In the genomic region with DNA sequence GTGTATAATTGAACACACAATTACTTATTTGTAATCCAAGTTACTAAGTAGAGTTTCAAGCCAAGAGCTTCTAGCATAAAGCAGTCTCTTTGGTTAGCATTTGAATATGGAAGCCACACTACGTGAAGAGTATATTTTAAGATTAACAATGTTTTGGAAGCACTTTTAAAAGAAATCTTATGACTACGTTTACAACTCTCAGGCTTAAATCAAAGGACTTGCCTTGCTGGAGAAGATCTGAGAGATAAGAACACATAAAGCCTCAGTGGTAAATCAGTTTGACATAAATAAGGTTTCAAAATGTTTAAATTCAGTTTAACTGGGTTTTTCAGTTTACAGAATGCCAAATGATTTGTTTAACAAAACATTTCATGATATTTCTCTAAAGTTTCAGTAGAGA, we compare ENCODE assay signal across 21 cellular contexts.
DNase-seq lines count a peak whose midpoint lies in the region; TF ChIP-seq lines count a peak whose summit lies in the region.
"Had no signal": no experiment of that assay in that cellular context is flagged by ENCODE, and none has a peak within 500 bp of the region (broad histone marks: within the 10 kb centered on the region; RNA-seq: fewer than 3 reads in every experiment).

No MANE protein-coding gene starts in this region.

- TF ChIP-seq CTCF in smooth muscle cell (IDR thresholded peaks at IDR 0.05; ENCODE audit: borderline replicate concordance, insufficient read depth, poor library complexity, severe bottlenecking) (no peak), lower leg skin (IDR thresholded peaks at IDR 0.05) (no peak)

- no peak overlapping the region for H2BK15ac ChIP-seq in mesenchymal stem cell (ENCODE audit: low read depth, poor library complexity, severe bottlenecking)

- H2BK120ac ChIP-seq in mesenchymal stem cell (ENCODE audit: low read depth, low read length) (no peak overlapping the region), trophoblast cell (ENCODE audit: insufficient read depth, low read length, poor library complexity) (no peak overlapping the region)

- no peak overlapping the region for H2AFZ ChIP-seq in mesenchymal stem cell (ENCODE audit: low read depth, low read length)
- peak overlapping the region; percentile 75 for H2AFZ ChIP-seq in smooth muscle cell (ENCODE audit: low read depth)
- no peak overlapping the region for H2AFZ ChIP-seq in trophoblast cell (ENCODE audit: insufficient read depth, low read length, poor library complexity)

- H4K8ac ChIP-seq in mesenchymal stem cell (ENCODE audit: low read length) (no peak overlapping the region), trophoblast cell (ENCODE audit: low read depth, low read length) (no peak overlapping the region)

- H3K9me3 ChIP-seq in SK-N-MC (ENCODE audit: low read depth, low read length), result no peaks in the 10 kb centered on the region
- no peaks in the 10 kb centered on the region for H3K9me3 ChIP-seq in mesenchymal stem cell (ENCODE audit: control insufficient read depth, low read length)
- H3K9me3 ChIP-seq in smooth muscle cell (replicated peaks; ENCODE audit: low read depth), result no peaks in the 10 kb centered on the region
- H3K9me3 ChIP-seq in trophoblast cell (ENCODE audit: insufficient read depth, low read depth, low read length), result no peaks in the 10 kb centered on the region

- no peak overlapping the region for H3K18ac ChIP-seq in mesenchymal stem cell (ENCODE audit: low read depth in 1 of 2, low read length in 2 of 2)
- H3K18ac ChIP-seq in trophoblast cell (ENCODE audit: low read length), result no peak overlapping the region

- no peak overlapping the region for H4K12ac ChIP-seq in trophoblast cell (ENCODE audit: low read depth, low read length)

- no peak overlapping the region for H2BK12ac ChIP-seq in mesenchymal stem cell (ENCODE audit: low read length in 2 of 2)
- no peak overlapping the region for H2BK12ac ChIP-seq in trophoblast cell (ENCODE audit: low read length)

- H3K9ac ChIP-seq in SK-N-MC (ENCODE audit: insufficient read length) (no peak overlapping the region), mesenchymal stem cell (ENCODE audit: low read length) (no peak overlapping the region), smooth muscle cell (ENCODE audit: low read depth) (no peak overlapping the region), trophoblast cell (ENCODE audit: low read length) (no peak overlapping the region)

- TF ChIP-seq POLR2A in lower leg skin (IDR thresholded peaks at IDR 0.05), result no peak

- H3K4me3 ChIP-seq in SK-N-MC (no peak overlapping the region), mesenchymal stem cell (ENCODE audit: insufficient read depth in 1 of 2, low read depth in 1 of 2, low read length in 2 of 2) (no peak overlapping the region), smooth muscle cell (no peak overlapping the region), trophoblast cell (ENCODE audit: low read depth, low read length) (no peak overlapping the region), lower leg skin (ENCODE audit: low read depth, poor library complexity, severe bottlenecking) (no peak overlapping the region)

- H3K27me3 ChIP-seq in mesenchymal stem cell (ENCODE audit: control insufficient read depth in 1 of 2, insufficient read depth in 1 of 2, low read length in 2 of 2) (no peaks in the 10 kb centered on the region), smooth muscle cell (ENCODE audit: low read depth) (no peaks in the 10 kb centered on the region), trophoblast cell (ENCODE audit: insufficient read depth, low read length) (no peaks in the 10 kb centered on the region)

- H3K4me2 ChIP-seq in mesenchymal stem cell (ENCODE audit: low read length, poor library complexity, severe bottlenecking) (no peak overlapping the region), smooth muscle cell (no peak overlapping the region), trophoblast cell (ENCODE audit: low read length) (no peak overlapping the region)

- intact Hi-C loops in lower leg skin (cut with DNase I; ENCODE audit: low total_unique reads), result no loop called here

- H2BK5ac ChIP-seq in mesenchymal stem cell (ENCODE audit: low read depth, low read length, poor library complexity, severe bottlenecking), result no peak overlapping the region
- no peak overlapping the region for H2BK5ac ChIP-seq in trophoblast cell (ENCODE audit: low read depth, low read length, poor library complexity)

- no peaks in the 10 kb centered on the region for H4K20me1 ChIP-seq in smooth muscle cell (ENCODE audit: low read depth)

- H2AK5ac ChIP-seq in mesenchymal stem cell (ENCODE audit: low read length, severe bottlenecking) (no peak overlapping the region), trophoblast cell (ENCODE audit: low read length) (no peak overlapping the region)

- H3F3A ChIP-seq in smooth muscle cell (ENCODE audit: low read depth), result no peaks in the 10 kb centered on the region

- H3K23ac ChIP-seq in mesenchymal stem cell (ENCODE audit: low read length in 2 of 2) (no peak overlapping the region), trophoblast cell (ENCODE audit: low read length) (no peak overlapping the region)

- H3K4ac ChIP-seq in mesenchymal stem cell (ENCODE audit: low read depth in 1 of 2, low read length in 2 of 2) (no peak overlapping the region), trophoblast cell (ENCODE audit: low read depth, low read length) (no peak overlapping the region)

- H3K27ac ChIP-seq in SK-N-MC, result peak overlapping the region; percentile 55; the same call in 1 of the 2 replicates
- no peak overlapping the region for H3K27ac ChIP-seq in mesenchymal stem cell (ENCODE audit: low read length, poor library complexity, severe bottlenecking)
- no peak overlapping the region for H3K27ac ChIP-seq in smooth muscle cell (ENCODE audit: low read depth)
- no peak overlapping the region for H3K27ac ChIP-seq in trophoblast cell (ENCODE audit: low read depth, low read length)
- H3K27ac ChIP-seq: C4-2B had no signal

- H3K36me3 ChIP-seq in SK-N-MC (ENCODE audit: insufficient read depth, low read length), result no peaks in the 10 kb centered on the region
- H3K36me3 ChIP-seq in mesenchymal stem cell (ENCODE audit: control insufficient read depth in 1 of 2, insufficient read depth in 2 of 2, low read depth in 1 of 2, low read length in 2 of 2), result no peaks in the 10 kb centered on the region
- no peaks in the 10 kb centered on the region for H3K36me3 ChIP-seq in smooth muscle cell (ENCODE audit: low read depth)
- H3K36me3 ChIP-seq in trophoblast cell (ENCODE audit: control insufficient read depth in 1 of 2, insufficient read depth in 2 of 2, low read length in 2 of 2), result no peaks in the 10 kb centered on the region

- H3K79me1 ChIP-seq in mesenchymal stem cell (replicated peaks; ENCODE audit: low read length, poor library complexity, severe bottlenecking), result no peaks in the 10 kb centered on the region
- H3K79me1 ChIP-seq in trophoblast cell (ENCODE audit: low read length), result peaks cover 17% of the 10 kb centered on the region

- H3K79me2 ChIP-seq in smooth muscle cell (ENCODE audit: low read depth) (no peaks in the 10 kb centered on the region), trophoblast cell (ENCODE audit: control insufficient read depth, insufficient read depth, low read length, poor library complexity) (no peaks in the 10 kb centered on the region)

- no peaks in the 10 kb centered on the region for H3K4me1 ChIP-seq in mesenchymal stem cell (ENCODE audit: control insufficient read depth, insufficient read depth, low read depth, low read length)
- no peaks in the 10 kb centered on the region for H3K4me1 ChIP-seq in smooth muscle cell (ENCODE audit: low read depth)
- peaks cover 0 to 10% of the 10 kb centered on the region in 2 experiments for H3K4me1 ChIP-seq in trophoblast cell (ENCODE audit: control insufficient read depth in 1 of 2, insufficient read depth in 2 of 2, low read length in 2 of 2)

- CTCF ChIA-PET in HEK293T (lab: Yijun Ruan, JAX), result no interaction called here

- POLR2A ChIA-PET in HEK293T (lab: Yijun Ruan, JAX), result no interaction called here

- DNase-seq in HEK293T (ENCODE audit: extremely low spot score), result no peak
- DNase-seq in SK-N-MC (ENCODE audit: low read depth, low spot score), result no peak
- DNase-seq in mesenchymal stem cell, result peak; percentile 23
- no peak for DNase-seq in smooth muscle cell (lab: John Stamatoyannopoulos, UW; ENCODE audit: unreplicated experiment)
- DNase-seq in trophoblast cell, result no peak
- DNase-seq in lower leg skin (ENCODE audit: low spot score in 2 of 2), result no peak
- DNase-seq in HK-2 (ENCODE audit: unreplicated experiment), result no peak
- DNase-seq: CD8-positive, alpha-beta memory T cell; DMS79 treated with DMSO at 0.1 percent for 48 hours; GF-D8; H7; HFFc6; KBM-7; MV-4-11; NCI-H1105 treated with DMSO at 0.1 percent for 48 hours; NCI-H146; NCI-H2107; NCI-H524; NCI-H774; PC-3 had no signal

- WGBS in mesenchymal stem cell, result no CpG with 5 or more reads among the region's 2 CpGs
- 11% methylated on average over 2 of the region's 2 CpGs for WGBS in smooth muscle cell (ENCODE audit: low lambda C conversion rate)
- WGBS in trophoblast cell (ENCODE audit: extremely low coverage, insufficient coverage, insufficient read length), result no CpG with 5 or more reads among the region's 2 CpGs
- WGBS in lower leg skin, 2 donors, result 41 to 55% methylated on average over 2 of the region's 2 CpGs

- H4K91ac ChIP-seq in mesenchymal stem cell (ENCODE audit: low read length), result no peak overlapping the region
- no peak overlapping the region for H4K91ac ChIP-seq in trophoblast cell (ENCODE audit: low read depth, low read length)

- H3K14ac ChIP-seq in mesenchymal stem cell (ENCODE audit: low read length in 2 of 2) (no peak overlapping the region), trophoblast cell (ENCODE audit: low read length) (no peak overlapping the region)

TF ChIP-seq in HEK293T, 16 proteins besides CTCF, POLR2A, EP300 and RAD21:
- TF ChIP-seq TARDBP (IDR thresholded peaks at IDR 0.05) (no peak), ELF4 (IDR thresholded peaks at IDR 0.05) (no peak), PKNOX1 (IDR thresholded peaks at IDR 0.05) (0 out of 2 replicates have a peak, but pooled peaks have one; percentile 30)
